In the genomic region with DNA sequence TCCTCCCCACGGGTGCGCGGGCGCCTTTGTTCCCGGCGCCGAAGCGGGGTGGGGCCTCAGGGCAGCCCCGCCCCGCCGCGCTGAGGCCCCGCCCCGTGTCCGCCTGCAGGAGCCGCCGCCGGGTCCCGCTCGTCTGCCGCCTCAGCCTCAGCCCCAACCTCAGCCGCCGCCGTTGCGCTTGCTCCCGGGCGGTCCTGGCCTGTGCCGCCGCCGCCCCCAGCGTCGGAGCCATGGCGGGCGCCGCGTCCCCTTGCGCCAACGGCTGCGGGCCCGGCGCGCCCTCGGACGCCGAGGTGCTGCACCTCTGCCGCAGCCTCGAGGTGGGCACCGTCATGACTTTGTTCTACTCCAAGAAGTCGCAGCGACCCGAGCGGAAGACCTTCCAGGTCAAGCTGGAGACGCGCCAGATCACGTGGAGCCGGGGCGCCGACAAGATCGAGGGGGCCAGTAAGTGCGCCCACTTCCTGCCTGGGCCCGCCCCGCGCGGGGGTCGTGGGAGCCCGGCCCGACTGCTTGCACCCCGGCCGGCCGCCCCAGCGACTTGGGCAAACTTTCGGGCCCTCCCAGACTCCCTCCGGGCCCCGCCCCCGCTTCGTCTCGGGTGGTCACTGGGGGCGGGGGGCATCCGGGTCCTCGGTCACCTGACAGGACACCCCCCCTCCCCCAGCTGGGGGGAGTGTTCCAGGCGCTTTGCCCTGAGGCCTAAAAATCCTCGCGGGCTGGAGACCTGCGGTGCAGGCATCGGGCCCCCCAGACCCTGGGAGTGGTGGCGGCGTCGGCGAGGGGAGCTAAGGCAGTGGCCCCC, we compare ENCODE assay signal across 1 cellular context.
TF ChIP-seq lines count a peak whose summit lies in the region.

PLCG1 (plus strand) TSS at position 132 of the 805 bp plus-strand sequence; CDS start at position 231, 99 bp downstream.

TF ChIP-seq in HEK293, 187 proteins besides CTCF, POLR2A, EP300 and RAD21 (continued from another document and continues in another):
- TF ChIP-seq ZNF549 (tag by site-specific recombination; IDR thresholded peaks at IDR 0.05) = no peak
- no peak for TF ChIP-seq ZNF404 (tag by site-specific recombination; IDR thresholded peaks at IDR 0.05)
- TF ChIP-seq ZNF211 (tag by site-specific recombination; IDR thresholded peaks at IDR 0.05; ENCODE audit: low read depth) = no peak
- no peak for TF ChIP-seq ZNF449 (tag by site-specific recombination; IDR thresholded peaks at IDR 0.05)
- TF ChIP-seq, protein P1, sequence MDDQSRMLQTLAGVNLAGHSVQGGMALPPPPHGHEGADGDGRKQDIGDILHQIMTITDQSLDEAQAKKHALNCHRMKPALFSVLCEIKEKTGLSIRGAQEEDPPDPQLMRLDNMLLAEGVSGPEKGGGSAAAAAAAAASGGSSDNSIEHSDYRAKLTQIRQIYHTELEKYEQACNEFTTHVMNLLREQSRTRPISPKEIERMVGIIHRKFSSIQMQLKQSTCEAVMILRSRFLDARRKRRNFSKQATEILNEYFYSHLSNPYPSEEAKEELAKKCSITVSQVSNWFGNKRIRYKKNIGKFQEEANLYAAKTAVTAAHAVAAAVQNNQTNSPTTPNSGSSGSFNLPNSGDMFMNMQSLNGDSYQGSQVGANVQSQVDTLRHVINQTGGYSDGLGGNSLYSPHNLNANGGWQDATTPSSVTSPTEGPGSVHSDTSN (CRISPR knock-in tag; IDR thresholded peaks at IDR 0.05) = 0 out of 2 replicates have a peak, but pooled peaks have one; percentile 25
- TF ChIP-seq ZNF292 (tag by site-specific recombination; IDR thresholded peaks at IDR 0.05; ENCODE audit: borderline replicate concordance, low read depth) = no peak
- no peak for TF ChIP-seq ZNF530 (tag by site-specific recombination; IDR thresholded peaks at IDR 0.05; ENCODE audit: low read depth)
- TF ChIP-seq MYNN (tag by site-specific recombination; IDR thresholded peaks at IDR 0.05; ENCODE audit: borderline replicate concordance) = no peak
- TF ChIP-seq KLF10 (tag by site-specific recombination; IDR thresholded peaks at IDR 0.05) = peak; percentile 45; the same call in 1 of the 2 replicates
- TF ChIP-seq ZFP69B (tag by site-specific recombination; IDR thresholded peaks at IDR 0.05) = no peak
- TF ChIP-seq ZNF580 (tag by site-specific recombination; IDR thresholded peaks at IDR 0.05) = no peak
- TF ChIP-seq, protein P2, sequence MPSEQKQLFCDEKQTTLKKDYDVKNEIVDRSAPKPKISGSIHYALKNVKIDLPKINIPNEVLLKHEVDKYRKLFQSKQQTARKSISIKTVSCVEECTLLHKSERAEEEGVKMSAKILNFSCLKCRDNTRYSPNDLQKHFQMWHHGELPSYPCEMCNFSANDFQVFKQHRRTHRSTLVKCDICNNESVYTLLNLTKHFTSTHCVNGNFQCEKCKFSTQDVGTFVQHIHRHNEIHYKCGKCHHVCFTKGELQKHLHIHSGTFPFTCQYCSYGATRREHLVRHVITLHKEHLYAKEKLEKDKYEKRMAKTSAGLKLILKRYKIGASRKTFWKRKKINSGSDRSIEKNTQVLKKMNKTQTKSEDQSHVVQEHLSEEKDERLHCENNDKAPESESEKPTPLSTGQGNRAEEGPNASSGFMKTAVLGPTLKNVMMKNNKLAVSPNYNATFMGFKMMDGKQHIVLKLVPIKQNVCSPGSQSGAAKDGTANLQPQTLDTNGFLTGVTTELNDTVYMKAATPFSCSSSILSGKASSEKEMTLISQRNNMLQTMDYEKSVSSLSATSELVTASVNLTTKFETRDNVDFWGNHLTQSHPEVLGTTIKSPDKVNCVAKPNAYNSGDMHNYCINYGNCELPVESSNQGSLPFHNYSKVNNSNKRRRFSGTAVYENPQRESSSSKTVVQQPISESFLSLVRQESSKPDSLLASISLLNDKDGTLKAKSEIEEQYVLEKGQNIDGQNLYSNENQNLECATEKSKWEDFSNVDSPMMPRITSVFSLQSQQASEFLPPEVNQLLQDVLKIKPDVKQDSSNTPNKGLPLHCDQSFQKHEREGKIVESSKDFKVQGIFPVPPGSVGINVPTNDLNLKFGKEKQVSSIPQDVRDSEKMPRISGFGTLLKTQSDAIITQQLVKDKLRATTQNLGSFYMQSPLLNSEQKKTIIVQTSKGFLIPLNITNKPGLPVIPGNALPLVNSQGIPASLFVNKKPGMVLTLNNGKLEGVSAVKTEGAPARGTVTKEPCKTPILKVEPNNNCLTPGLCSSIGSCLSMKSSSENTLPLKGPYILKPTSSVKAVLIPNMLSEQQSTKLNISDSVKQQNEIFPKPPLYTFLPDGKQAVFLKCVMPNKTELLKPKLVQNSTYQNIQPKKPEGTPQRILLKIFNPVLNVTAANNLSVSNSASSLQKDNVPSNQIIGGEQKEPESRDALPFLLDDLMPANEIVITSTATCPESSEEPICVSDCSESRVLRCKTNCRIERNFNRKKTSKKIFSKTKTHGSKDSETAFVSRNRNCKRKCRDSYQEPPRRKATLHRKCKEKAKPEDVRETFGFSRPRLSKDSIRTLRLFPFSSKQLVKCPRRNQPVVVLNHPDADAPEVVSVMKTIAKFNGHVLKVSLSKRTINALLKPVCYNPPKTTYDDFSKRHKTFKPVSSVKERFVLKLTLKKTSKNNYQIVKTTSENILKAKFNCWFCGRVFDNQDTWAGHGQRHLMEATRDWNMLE (tag by site-specific recombination; conservative IDR thresholded peaks at IDR 0.05; ENCODE audit: low read depth) = no peak
- no peak for TF ChIP-seq ZNF146 (tag by site-specific recombination; IDR thresholded peaks at IDR 0.05)
- no peak for TF ChIP-seq ZNF202 (tag by site-specific recombination; IDR thresholded peaks at IDR 0.05; ENCODE audit: borderline replicate concordance)
- no peak for TF ChIP-seq INSM2 (tag by site-specific recombination; IDR thresholded peaks at IDR 0.05)
- TF ChIP-seq HOXA7 (CRISPR knock-in tag; IDR thresholded peaks at IDR 0.05; ENCODE audit: borderline replicate concordance) = no peak
- TF ChIP-seq, protein P3, sequence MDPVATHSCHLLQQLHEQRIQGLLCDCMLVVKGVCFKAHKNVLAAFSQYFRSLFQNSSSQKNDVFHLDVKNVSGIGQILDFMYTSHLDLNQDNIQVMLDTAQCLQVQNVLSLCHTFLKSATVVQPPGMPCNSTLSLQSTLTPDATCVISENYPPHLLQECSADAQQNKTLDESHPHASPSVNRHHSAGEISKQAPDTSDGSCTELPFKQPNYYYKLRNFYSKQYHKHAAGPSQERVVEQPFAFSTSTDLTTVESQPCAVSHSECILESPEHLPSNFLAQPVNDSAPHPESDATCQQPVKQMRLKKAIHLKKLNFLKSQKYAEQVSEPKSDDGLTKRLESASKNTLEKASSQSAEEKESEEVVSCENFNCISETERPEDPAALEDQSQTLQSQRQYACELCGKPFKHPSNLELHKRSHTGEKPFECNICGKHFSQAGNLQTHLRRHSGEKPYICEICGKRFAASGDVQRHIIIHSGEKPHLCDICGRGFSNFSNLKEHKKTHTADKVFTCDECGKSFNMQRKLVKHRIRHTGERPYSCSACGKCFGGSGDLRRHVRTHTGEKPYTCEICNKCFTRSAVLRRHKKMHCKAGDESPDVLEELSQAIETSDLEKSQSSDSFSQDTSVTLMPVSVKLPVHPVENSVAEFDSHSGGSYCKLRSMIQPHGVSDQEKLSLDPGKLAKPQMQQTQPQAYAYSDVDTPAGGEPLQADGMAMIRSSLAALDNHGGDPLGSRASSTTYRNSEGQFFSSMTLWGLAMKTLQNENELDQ (tag by site-specific recombination; IDR thresholded peaks at IDR 0.05; ENCODE audit: low read depth) = no peak
- TF ChIP-seq, protein P4, sequence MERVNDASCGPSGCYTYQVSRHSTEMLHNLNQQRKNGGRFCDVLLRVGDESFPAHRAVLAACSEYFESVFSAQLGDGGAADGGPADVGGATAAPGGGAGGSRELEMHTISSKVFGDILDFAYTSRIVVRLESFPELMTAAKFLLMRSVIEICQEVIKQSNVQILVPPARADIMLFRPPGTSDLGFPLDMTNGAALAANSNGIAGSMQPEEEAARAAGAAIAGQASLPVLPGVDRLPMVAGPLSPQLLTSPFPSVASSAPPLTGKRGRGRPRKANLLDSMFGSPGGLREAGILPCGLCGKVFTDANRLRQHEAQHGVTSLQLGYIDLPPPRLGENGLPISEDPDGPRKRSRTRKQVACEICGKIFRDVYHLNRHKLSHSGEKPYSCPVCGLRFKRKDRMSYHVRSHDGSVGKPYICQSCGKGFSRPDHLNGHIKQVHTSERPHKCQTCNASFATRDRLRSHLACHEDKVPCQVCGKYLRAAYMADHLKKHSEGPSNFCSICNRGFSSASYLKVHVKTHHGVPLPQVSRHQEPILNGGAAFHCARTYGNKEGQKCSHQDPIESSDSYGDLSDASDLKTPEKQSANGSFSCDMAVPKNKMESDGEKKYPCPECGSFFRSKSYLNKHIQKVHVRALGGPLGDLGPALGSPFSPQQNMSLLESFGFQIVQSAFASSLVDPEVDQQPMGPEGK (tag by site-specific recombination; IDR thresholded peaks at IDR 0.05) = peak; percentile 78
- TF ChIP-seq ZNF670 (tag by site-specific recombination; IDR thresholded peaks at IDR 0.05; ENCODE audit: low read depth) = no peak
- TF ChIP-seq, protein P5, sequence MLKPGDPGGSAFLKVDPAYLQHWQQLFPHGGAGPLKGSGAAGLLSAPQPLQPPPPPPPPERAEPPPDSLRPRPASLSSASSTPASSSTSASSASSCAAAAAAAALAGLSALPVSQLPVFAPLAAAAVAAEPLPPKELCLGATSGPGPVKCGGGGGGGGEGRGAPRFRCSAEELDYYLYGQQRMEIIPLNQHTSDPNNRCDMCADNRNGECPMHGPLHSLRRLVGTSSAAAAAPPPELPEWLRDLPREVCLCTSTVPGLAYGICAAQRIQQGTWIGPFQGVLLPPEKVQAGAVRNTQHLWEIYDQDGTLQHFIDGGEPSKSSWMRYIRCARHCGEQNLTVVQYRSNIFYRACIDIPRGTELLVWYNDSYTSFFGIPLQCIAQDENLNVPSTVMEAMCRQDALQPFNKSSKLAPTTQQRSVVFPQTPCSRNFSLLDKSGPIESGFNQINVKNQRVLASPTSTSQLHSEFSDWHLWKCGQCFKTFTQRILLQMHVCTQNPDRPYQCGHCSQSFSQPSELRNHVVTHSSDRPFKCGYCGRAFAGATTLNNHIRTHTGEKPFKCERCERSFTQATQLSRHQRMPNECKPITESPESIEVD (tag by site-specific recombination; IDR thresholded peaks at IDR 0.05) = no peak
- TF ChIP-seq, protein P6, sequence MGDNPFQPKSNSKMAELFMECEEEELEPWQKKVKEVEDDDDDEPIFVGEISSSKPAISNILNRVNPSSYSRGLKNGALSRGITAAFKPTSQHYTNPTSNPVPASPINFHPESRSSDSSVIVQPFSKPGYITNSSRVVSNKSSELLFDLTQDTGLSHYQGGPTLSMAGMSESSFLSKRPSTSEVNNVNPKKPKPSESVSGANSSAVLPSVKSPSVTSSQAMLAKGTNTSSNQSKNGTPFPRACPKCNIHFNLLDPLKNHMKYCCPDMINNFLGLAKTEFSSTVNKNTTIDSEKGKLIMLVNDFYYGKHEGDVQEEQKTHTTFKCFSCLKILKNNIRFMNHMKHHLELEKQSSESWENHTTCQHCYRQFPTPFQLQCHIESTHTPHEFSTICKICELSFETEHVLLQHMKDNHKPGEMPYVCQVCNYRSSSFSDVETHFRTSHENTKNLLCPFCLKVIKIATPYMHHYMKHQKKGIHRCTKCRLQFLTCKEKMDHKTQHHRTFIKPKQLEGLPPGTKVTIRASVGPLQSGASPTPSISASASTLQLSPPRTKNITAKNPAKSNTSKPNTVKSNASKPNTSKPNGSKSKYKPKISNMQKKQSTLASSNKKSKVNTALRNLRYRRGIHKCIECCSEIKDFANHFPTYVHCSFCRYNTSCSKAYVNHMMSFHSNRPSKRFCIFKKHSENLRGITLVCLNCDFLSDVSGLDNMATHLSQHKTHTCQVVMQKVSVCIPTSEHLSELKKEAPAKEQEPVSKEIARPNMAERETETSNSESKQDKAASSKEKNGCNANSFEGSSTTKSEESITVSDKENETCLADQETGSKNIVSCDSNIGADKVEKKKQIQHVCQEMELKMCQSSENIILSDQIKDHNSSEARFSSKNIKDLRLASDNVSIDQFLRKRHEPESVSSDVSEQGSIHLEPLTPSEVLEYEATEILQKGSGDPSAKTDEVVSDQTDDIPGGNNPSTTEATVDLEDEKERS (tag by site-specific recombination; IDR thresholded peaks at IDR 0.05) = no peak
- TF ChIP-seq ZNF184 (tag by site-specific recombination; IDR thresholded peaks at IDR 0.05) = no peak
- TF ChIP-seq KLF17 (tag by site-specific recombination; IDR thresholded peaks at IDR 0.05) = no peak
- TF ChIP-seq, protein P7, sequence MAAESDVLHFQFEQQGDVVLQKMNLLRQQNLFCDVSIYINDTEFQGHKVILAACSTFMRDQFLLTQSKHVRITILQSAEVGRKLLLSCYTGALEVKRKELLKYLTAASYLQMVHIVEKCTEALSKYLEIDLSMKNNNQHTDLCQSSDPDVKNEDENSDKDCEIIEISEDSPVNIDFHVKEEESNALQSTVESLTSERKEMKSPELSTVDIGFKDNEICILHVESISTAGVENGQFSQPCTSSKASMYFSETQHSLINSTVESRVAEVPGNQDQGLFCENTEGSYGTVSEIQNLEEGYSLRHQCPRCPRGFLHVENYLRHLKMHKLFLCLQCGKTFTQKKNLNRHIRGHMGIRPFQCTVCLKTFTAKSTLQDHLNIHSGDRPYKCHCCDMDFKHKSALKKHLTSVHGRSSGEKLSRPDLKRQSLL (tag by site-specific recombination; IDR thresholded peaks at IDR 0.05) = no peak
- peak; percentile 56; the same call in 1 of the 2 replicates for TF ChIP-seq ZBTB20 (tag by site-specific recombination; IDR thresholded peaks at IDR 0.05)
- no peak for TF ChIP-seq ZNF416 (tag by site-specific recombination; IDR thresholded peaks at IDR 0.05)
